Comparison of ENCODE assay signal across 28 cellular contexts in genomic region chr7:13496971-13497370, GRCh38.
"Had no signal": no experiment of that assay in that cellular context is flagged by ENCODE, and none has a peak within 500 bp of the region (broad histone marks: within the 10 kb centered on the region; RNA-seq: fewer than 3 reads in every experiment).

No MANE protein-coding gene starts in this region.

- H3K4me3 ChIP-seq: PC-9 had no signal

- DNase-seq: activated CD4-positive, alpha-beta T cell treated with anti-CD3 and anti-CD28 coated beads for 48 hours; activated CD4-positive, alpha-beta T cell treated with anti-CD3 and anti-CD28 coated beads, Interleukin-2, amount 50 U/mL, for 4 hours; activated CD4-positive, CD25-positive, alpha-beta regulatory T cell treated with anti-CD3 and anti-CD28 coated beads, Interleukin-2, amount 50 U/mL, for 72 hours; activated CD8-positive, alpha-beta memory T cell treated with anti-CD3 and anti-CD28 coated beads, Interleukin-2, amount 50 U/mL, for 48 hours; activated CD8-positive, alpha-beta T cell treated with anti-CD3 and anti-CD28 coated beads, Interleukin-2, amount 10 ng/mL, durations not matched to agents 7 days and 5 days; activated naive CD8-positive, alpha-beta T cell treated with anti-CD3 and anti-CD28 coated beads, Interleukin-2, amount 50 U/mL, for 24 hours; activated T-cell treated with anti-CD3 and anti-CD28 coated beads, Interleukin-2, amount 50 U/mL, for 1 hour; amygdala; brain microvascular endothelial cell; cerebellar nuclear complex; KG1; NCI-H1092 treated with DMSO at 0.1 percent for 48 hours; NCI-H1417 treated with DMSO at 0.1 percent for 48 hours; NCI-H1694; NCI-H2029; NCI-H2107; NCI-H2171 treated with DMSO at 0.1 percent for 48 hours; NCI-H345; NCI-H510A; NCI-H526 treated with DMSO at 0.1 percent for 48 hours; NCI-H82; NK-92 treated with Interleukin-12 subunit alpha and Interleukin-12 subunit beta, amount 100 ng/mL, for 24 hours; PC-9; SHP77 treated with DMSO at 0.1 percent for 48 hours; T-cell; T-helper 2 cell; T1000 had no signal

- ATAC-seq: activated CD8-positive, alpha-beta T cell treated with anti-CD3 and anti-CD28 coated beads, Interleukin-2, amount 10 ng/mL, durations not matched to agents 7 days and 5 days; activated naive CD8-positive, alpha-beta T cell treated with anti-CD3 and anti-CD28 coated beads, Interleukin-2, amount 50 U/mL, for 24 hours; T-cell; WTC11 had no signal
